ENCODE assay signal across 21 cellular contexts in the genomic region with DNA sequence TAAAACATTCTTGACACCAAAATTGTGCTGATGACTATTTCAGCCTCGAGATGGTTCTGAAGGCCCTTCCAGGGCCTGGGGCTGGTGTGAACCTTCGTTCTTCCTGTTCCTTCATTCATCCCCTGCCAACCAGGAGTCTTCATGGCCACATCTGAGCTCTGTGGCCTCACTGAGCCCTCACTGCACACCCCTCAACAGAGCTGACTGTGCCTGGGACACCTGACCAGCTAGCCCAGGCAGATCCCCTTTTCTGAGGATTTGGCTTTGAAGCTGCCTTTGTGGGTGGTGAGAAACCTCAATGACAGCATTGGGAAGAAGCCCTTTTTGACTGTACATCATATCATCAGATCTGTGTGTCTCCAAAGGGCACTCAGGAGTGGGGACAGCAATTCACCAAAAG. TPM values are rescaled to one million over a fixed set of nuclear protein-coding genes. Genes with fewer than 3 reads are reported as not detected.
DNase-seq lines count a peak whose midpoint lies in the region; ATAC-seq and TF ChIP-seq lines count a peak whose summit lies in the region.
"Had no signal": no experiment of that assay in that cellular context is flagged by ENCODE, and none has a peak within 500 bp of the region (broad histone marks: within the 10 kb centered on the region; RNA-seq: fewer than 3 reads in every experiment).

No MANE protein-coding gene starts in this region.

- H3K27me3 ChIP-seq in esophagus (ENCODE audit: control insufficient read depth in 1 of 2, insufficient read depth in 2 of 2, low read length in 2 of 2) = no peaks in the 10 kb centered on the region
- H3K27me3 ChIP-seq: MG63 had no signal

- no peak for DNase-seq in activated T-cell treated with anti-CD3 and anti-CD28 coated beads, Interleukin-2, amount 50 U/mL, for 72 hours
- DNase-seq in activated T-cell treated with anti-CD3 and anti-CD28 coated beads, Interleukin-2, amount 50 U/mL, for 48 hours = no peak
- DNase-seq in WTC11 (ENCODE audit: low spot score) (no peak), RWPE1 (ENCODE audit: low spot score) (no peak), ecto neural progenitor cell (ENCODE audit: low spot score) (no peak), T-helper 1 cell (no peak)
- DNase-seq in stimulated activated naive CD8-positive, alpha-beta T cell treated with anti-CD3 and anti-CD28 coated beads, Interleukin-15, Interleukin-2, amounts not matched to agents 100 U/mL and 50 U/mL, for 24 hours = no peak
- DNase-seq: 8988T; AML-193; CD8-positive, alpha-beta memory T cell; EL; GF-D8; Karpas-422; MG63; NCI-H1417; NCI-H187; NCI-H446 treated with DMSO at 0.1 percent for 48 hours; NCI-H526 treated with DMSO at 0.1 percent for 48 hours; Right ventricle myocardium superior had no signal

- H3K4me1 ChIP-seq in esophagus (ENCODE audit: control insufficient read depth in 2 of 2, insufficient read depth in 2 of 2, low read length in 1 of 2) = no peaks in the 10 kb centered on the region

- H3K9me3 Mint-ChIP-seq in activated T-cell treated with anti-CD3 and anti-CD28 coated beads, Interleukin-2, amount 50 U/mL, for 72 hours = no peaks in the 10 kb centered on the region
- H3K9me3 Mint-ChIP-seq in WTC11 = no peaks in the 10 kb centered on the region
- H3K9me3 Mint-ChIP-seq: CD8-positive, alpha-beta memory T cell; IgD-negative memory B cell had no signal

- no peaks in the 10 kb centered on the region for H3K36me3 Mint-ChIP-seq in activated T-cell treated with anti-CD3 and anti-CD28 coated beads, Interleukin-2, amount 50 U/mL, for 72 hours (ENCODE audit: insufficient read depth in 2 of 2)
- H3K36me3 Mint-ChIP-seq in WTC11 = no peaks in the 10 kb centered on the region
- H3K36me3 Mint-ChIP-seq: CD8-positive, alpha-beta memory T cell had no signal

- WGBS in esophagus, 2 donors = 51 to 72% methylated on average over 2 of the region's 2 CpGs

- H3K36me3 ChIP-seq in esophagus (ENCODE audit: control insufficient read depth in 2 of 2, insufficient read depth in 2 of 2, low read length in 1 of 2) = no peaks in the 10 kb centered on the region
- H3K36me3 ChIP-seq: MG63 had no signal

- no peaks in the 10 kb centered on the region for H3K9me3 ChIP-seq in esophagus (ENCODE audit: control insufficient read depth in 2 of 2, insufficient read depth in 1 of 2, low read depth in 1 of 2, low read length in 1 of 2)
- H3K9me3 ChIP-seq: MG63 had no signal

- TF ChIP-seq CTCF in WTC11 (IDR thresholded peaks at IDR 0.05) = no peak
- TF ChIP-seq CTCF in RWPE1 (conservative IDR thresholded peaks at IDR 0.05; ENCODE audit: low read depth) = no peak

- H3K27ac ChIP-seq in esophagus (ENCODE audit: low read depth in 2 of 2, low read length in 1 of 2) (peak overlapping the region; percentile 33 to 78), RWPE1 (no peak overlapping the region)

- no peak overlapping the region for H3K27ac Mint-ChIP-seq in activated T-cell treated with anti-CD3 and anti-CD28 coated beads, Interleukin-2, amount 50 U/mL, for 72 hours
- H3K27ac Mint-ChIP-seq in WTC11 = peak overlapping the region; percentile 53; the same call in 1 of the 2 replicates
- H3K27ac Mint-ChIP-seq: CD8-positive, alpha-beta memory T cell had no signal

- POLR2A ChIA-PET in WTC11 (lab: Charles Lee) = no interaction called here
- POLR2A ChIA-PET in RWPE1 (lab: Yijun Ruan, JAX; ENCODE audit: low non-redundant PET) = no interaction called here

- no peak overlapping the region for H3K4me3 Mint-ChIP-seq in activated T-cell treated with anti-CD3 and anti-CD28 coated beads, Interleukin-2, amount 50 U/mL, for 72 hours
- H3K4me3 Mint-ChIP-seq in WTC11 = no peak overlapping the region
- H3K4me3 Mint-ChIP-seq: CD8-positive, alpha-beta memory T cell; IgD-negative memory B cell had no signal

- peak; percentile 60 to 67 for ATAC-seq in activated T-cell treated with anti-CD3 and anti-CD28 coated beads, Interleukin-2, amount 50 U/mL, for 72 hours (replicated peaks in 1 of 2)
- ATAC-seq in WTC11 = no peak
- ATAC-seq in stimulated activated naive CD8-positive, alpha-beta T cell treated with anti-CD3 and anti-CD28 coated beads, Interleukin-15, Interleukin-2, amounts not matched to agents 100 U/mL and 50 U/mL, for 24 hours = peak; percentile 48

- H3K27me3 Mint-ChIP-seq in activated T-cell treated with anti-CD3 and anti-CD28 coated beads, Interleukin-2, amount 50 U/mL, for 72 hours (ENCODE audit: low read depth) = no peaks in the 10 kb centered on the region
- H3K27me3 Mint-ChIP-seq in WTC11 (ENCODE audit: low read depth) = no peaks in the 10 kb centered on the region; the same call in 1 of the 2 replicates
- H3K27me3 Mint-ChIP-seq: IgD-negative memory B cell had no signal

- no peak overlapping the region for H3K4me3 ChIP-seq in esophagus (ENCODE audit: low read depth in 1 of 2, low read length in 2 of 2)
- H3K4me3 ChIP-seq: MG63 had no signal

- peaks cover 16% of the 10 kb centered on the region for H3K4me1 Mint-ChIP-seq in activated T-cell treated with anti-CD3 and anti-CD28 coated beads, Interleukin-2, amount 50 U/mL, for 72 hours (ENCODE audit: low read depth)
- peaks cover 16% of the 10 kb centered on the region for H3K4me1 Mint-ChIP-seq in WTC11
- H3K4me1 Mint-ChIP-seq: CD8-positive, alpha-beta memory T cell; IgD-negative memory B cell had no signal

- CTCF ChIA-PET in WTC11 (lab: Charles Lee) = interaction anchor here (1.3 to 1.7 kb wide), 2 partner anchors 15 to 52 kb away, joined by 4 to 5 read pairs; no protein-coding TSS in a partner anchor
- CTCF ChIA-PET in RWPE1 (lab: Yijun Ruan, JAX) = no interaction called here

TF ChIP-seq in WTC11, 78 proteins besides CTCF, POLR2A, EP300 and RAD21:
- TF ChIP-seq ESRRA (CRISPR knock-in tag; IDR thresholded peaks at IDR 0.05; ENCODE audit: borderline replicate concordance) (no peak), CREM (CRISPR knock-in tag; IDR thresholded peaks at IDR 0.05) (no peak), ZNF219 (CRISPR knock-in tag; IDR thresholded peaks at IDR 0.05; ENCODE audit: borderline replicate concordance) (no peak), ZNF232 (CRISPR knock-in tag; IDR thresholded peaks at IDR 0.05) (no peak), ZNF263 (CRISPR knock-in tag; IDR thresholded peaks at IDR 0.05; ENCODE audit: low read depth) (no peak), ELF4 (CRISPR knock-in tag; IDR thresholded peaks at IDR 0.05; ENCODE audit: low read depth) (no peak)
- TF ChIP-seq, protein P1, sequence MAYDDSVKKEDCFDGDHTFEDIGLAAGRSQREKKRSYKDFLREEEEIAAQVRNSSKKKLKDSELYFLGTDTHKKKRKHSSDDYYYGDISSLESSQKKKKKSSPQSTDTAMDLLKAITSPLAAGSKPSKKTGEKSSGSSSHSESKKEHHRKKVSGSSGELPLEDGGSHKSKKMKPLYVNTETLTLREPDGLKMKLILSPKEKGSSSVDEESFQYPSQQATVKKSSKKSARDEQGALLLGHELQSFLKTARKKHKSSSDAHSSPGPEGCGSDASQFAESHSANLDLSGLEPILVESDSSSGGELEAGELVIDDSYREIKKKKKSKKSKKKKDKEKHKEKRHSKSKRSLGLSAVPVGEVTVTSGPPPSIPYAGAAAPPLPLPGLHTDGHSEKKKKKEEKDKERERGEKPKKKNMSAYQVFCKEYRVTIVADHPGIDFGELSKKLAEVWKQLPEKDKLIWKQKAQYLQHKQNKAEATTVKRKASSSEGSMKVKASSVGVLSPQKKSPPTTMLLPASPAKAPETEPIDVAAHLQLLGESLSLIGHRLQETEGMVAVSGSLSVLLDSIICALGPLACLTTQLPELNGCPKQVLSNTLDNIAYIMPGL (CRISPR knock-in tag; IDR thresholded peaks at IDR 0.05) = no peak
- TF ChIP-seq, protein P2, sequence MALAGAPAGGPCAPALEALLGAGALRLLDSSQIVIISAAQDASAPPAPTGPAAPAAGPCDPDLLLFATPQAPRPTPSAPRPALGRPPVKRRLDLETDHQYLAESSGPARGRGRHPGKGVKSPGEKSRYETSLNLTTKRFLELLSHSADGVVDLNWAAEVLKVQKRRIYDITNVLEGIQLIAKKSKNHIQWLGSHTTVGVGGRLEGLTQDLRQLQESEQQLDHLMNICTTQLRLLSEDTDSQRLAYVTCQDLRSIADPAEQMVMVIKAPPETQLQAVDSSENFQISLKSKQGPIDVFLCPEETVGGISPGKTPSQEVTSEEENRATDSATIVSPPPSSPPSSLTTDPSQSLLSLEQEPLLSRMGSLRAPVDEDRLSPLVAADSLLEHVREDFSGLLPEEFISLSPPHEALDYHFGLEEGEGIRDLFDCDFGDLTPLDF (CRISPR knock-in tag; IDR thresholded peaks at IDR 0.05) = no peak
- TF ChIP-seq, protein P3, sequence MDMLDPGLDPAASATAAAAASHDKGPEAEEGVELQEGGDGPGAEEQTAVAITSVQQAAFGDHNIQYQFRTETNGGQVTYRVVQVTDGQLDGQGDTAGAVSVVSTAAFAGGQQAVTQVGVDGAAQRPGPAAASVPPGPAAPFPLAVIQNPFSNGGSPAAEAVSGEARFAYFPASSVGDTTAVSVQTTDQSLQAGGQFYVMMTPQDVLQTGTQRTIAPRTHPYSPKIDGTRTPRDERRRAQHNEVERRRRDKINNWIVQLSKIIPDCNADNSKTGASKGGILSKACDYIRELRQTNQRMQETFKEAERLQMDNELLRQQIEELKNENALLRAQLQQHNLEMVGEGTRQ (CRISPR knock-in tag; IDR thresholded peaks at IDR 0.05) = no peak

RNA-seq across cellular contexts. Expression of a gene that starts 13.8 kb away (rescaled TPM):
- under 1 TPM; 0.24 to 0.63 TPM for total RNA-seq in activated T-cell treated with anti-CD3 and anti-CD28 coated beads, Interleukin-2, amount 50 U/mL, for 72 hours
- total RNA-seq in WTC11 (2021) = 0.27 to 0.50 TPM (median 0.48 TPM) in 3 replicates
- under 1 TPM; 0.39 to 0.58 TPM for polyA plus RNA-seq in esophagus
- total RNA-seq: CD8-positive, alpha-beta memory T cell had no signal
- polyA plus RNA-seq: CD8-positive, alpha-beta memory T cell had no signal

RNA-seq across cellular contexts. Expression of a gene that starts 14.4 kb away (rescaled TPM):
- total RNA-seq in activated T-cell treated with anti-CD3 and anti-CD28 coated beads, Interleukin-2, amount 50 U/mL, for 72 hours = 1 to 10 TPM; 5.2 to 5.8 TPM
- total RNA-seq in WTC11 (2021) = 0.48 to 1.8 TPM (median 1.5 TPM) in 3 replicates
- polyA plus RNA-seq in esophagus = 1 to 10 TPM; 6.3 to 6.5 TPM
